In genomic region chr4:123786955-123787354, GRCh38 we compare ENCODE assay signal across 14 cellular contexts.
DNase-seq lines count a peak whose midpoint lies in the region; ATAC-seq, FAIRE-seq and TF ChIP-seq lines count a peak whose summit lies in the region.
"Had no signal": no experiment of that assay in that cellular context is flagged by ENCODE, and none has a peak within 500 bp of the region (broad histone marks: within the 10 kb centered on the region; RNA-seq: fewer than 3 reads in every experiment).

No MANE protein-coding gene starts in this region.

- H3K9ac ChIP-seq in GM12878 (ENCODE audit: control insufficient read depth, insufficient read depth, low read length): no peak overlapping the region
- no peak overlapping the region for H3K9ac ChIP-seq in endodermal cell (ENCODE audit: extremely low read depth, low read length, poor library complexity, severe bottlenecking)

- TF ChIP-seq POLR2A in GM12878 (IDR thresholded peaks at IDR 0.05; ENCODE audit: low read depth, low read length): no peak
- TF ChIP-seq POLR2A in gastrocnemius medialis (IDR thresholded peaks at IDR 0.05): no peak

- POLR2A ChIA-PET in GM12878 (lab: Charles Lee): no interaction called here

- TF ChIP-seq CTCF in GM12878 (IDR thresholded peaks at IDR 0.05 in 2 of 3, conservative IDR thresholded peaks at IDR 0.05 in 1 of 3; ENCODE audit: control insufficient read depth in 2 of 3, extremely low read depth in 1 of 3, insufficient read depth in 1 of 3, low read depth in 3 of 3, low read length in 3 of 3) (no peak), hepatocyte (IDR thresholded peaks at IDR 0.05; ENCODE audit: poor library complexity) (no peak), gastrocnemius medialis (IDR thresholded peaks at IDR 0.05 in 4 of 5, conservative IDR thresholded peaks at IDR 0.05 in 1 of 5) (no peak), endodermal cell (conservative IDR thresholded peaks at IDR 0.05) (no peak)

- no peak for FAIRE-seq in GM12878 (lab: Jason Lieb, UNC)

- peak; percentile 62 for ATAC-seq in GM19351 (IDR thresholded peaks at IDR 0.05; ENCODE audit: unreplicated experiment)
- ATAC-seq in GM12878: peak; percentile 28; the same call in 2 of the 3 replicates
- peak in 1 of 2 donors; percentile 4 for ATAC-seq in gastrocnemius medialis
- no peak for ATAC-seq in HG02610 (IDR thresholded peaks at IDR 0.05; ENCODE audit: unreplicated experiment)
- ATAC-seq in activated T-cell treated with anti-CD3 and anti-CD28 coated beads, Interleukin-2, amount 50 U/mL, for 4 hours: no peak
- ATAC-seq in HG02852 (IDR thresholded peaks at IDR 0.05; ENCODE audit: unreplicated experiment): no peak

- intact Hi-C loops in GM12878 (cut with micrococcal nuclease; ENCODE audit: unreplicated experiment): no loop called here
- intact Hi-C loops in gastrocnemius medialis (cut with DNase I; ENCODE audit: low total_unique reads): loop anchor here (2.0 to 5.0 kb wide), 2 partner anchors 30 to 240 kb away; no protein-coding TSS in a partner anchor

- H2AFZ ChIP-seq in GM12878 (ENCODE audit: control insufficient read depth, low read depth, low read length) (no peak overlapping the region), hepatocyte (no peak overlapping the region)

- no peaks in the 10 kb centered on the region for H3K36me3 Mint-ChIP-seq in activated T-cell treated with anti-CD3 and anti-CD28 coated beads, Interleukin-2, amount 50 U/mL, for 4 hours (ENCODE audit: insufficient read depth)
- H3K36me3 Mint-ChIP-seq in endodermal cell (ENCODE audit: low read depth): no peaks in the 10 kb centered on the region

- CTCF ChIA-PET in GM12878 (lab: Yijun Ruan, JAX): interaction anchor here (2.7 kb wide), 1 partner anchor 14 kb away, joined by 8 read pairs; no protein-coding TSS in a partner anchor

- no peaks in the 10 kb centered on the region for H3K9me3 ChIP-seq in GM12878 (replicated peaks; ENCODE audit: control insufficient read depth, insufficient read depth, low read length)
- no peaks in the 10 kb centered on the region for H3K9me3 ChIP-seq in hepatocyte (ENCODE audit: low read depth)
- no peaks in the 10 kb centered on the region for H3K9me3 ChIP-seq in gastrocnemius medialis
- H3K9me3 ChIP-seq in endodermal cell (ENCODE audit: control insufficient read depth, low read length): no peaks in the 10 kb centered on the region
- H3K9me3 ChIP-seq: spleen had no signal

- H4K20me1 ChIP-seq in GM12878 (ENCODE audit: control insufficient read depth, insufficient read depth) (no peaks in the 10 kb centered on the region), hepatocyte (ENCODE audit: insufficient read depth, poor library complexity, severe bottlenecking) (no peaks in the 10 kb centered on the region)

- no peaks in the 10 kb centered on the region for H3K27me3 Mint-ChIP-seq in activated T-cell treated with anti-CD3 and anti-CD28 coated beads, Interleukin-2, amount 50 U/mL, for 4 hours (ENCODE audit: low read depth)
- H3K27me3 Mint-ChIP-seq in endodermal cell (ENCODE audit: insufficient read depth): no peaks in the 10 kb centered on the region

- no peak for TF ChIP-seq RAD21 in GM12878 (IDR thresholded peaks at IDR 0.05; ENCODE audit: insufficient read depth, low read depth, low read length)

- no peaks in the 10 kb centered on the region for H3K79me2 ChIP-seq in GM12878 (ENCODE audit: control insufficient read depth, insufficient read depth, low read length)
- H3K79me2 ChIP-seq in hepatocyte: no peaks in the 10 kb centered on the region

- in situ Hi-C loops in GM12878 (cut with MboI): no loop called here
- in situ Hi-C loops in gastrocnemius medialis (cut with MboI; ENCODE audit: low sequenced_read_pairs in 4 of 4): no loop called here

- WGBS in GM12878 (ENCODE audit: insufficient coverage, insufficient replicate concordance, low lambda C conversion rate, missing lambda C conversion rate): 14% methylated on average over 3 of the region's 3 CpGs
- WGBS in hepatocyte (ENCODE audit: low lambda C conversion rate, missing lambda C conversion rate): 78% methylated on average over 3 of the region's 3 CpGs
- WGBS in endodermal cell (ENCODE audit: insufficient coverage in 1 of 2, insufficient read length in 1 of 2), 2 experiments: 92 to 94% methylated on average over 3 of the region's 3 CpGs

- H3K36me3 ChIP-seq in GM12878 (ENCODE audit: control insufficient read depth in 2 of 2, insufficient read depth in 2 of 2, low read length in 1 of 2) (no peaks in the 10 kb centered on the region), hepatocyte (replicated peaks; ENCODE audit: insufficient read depth, low read depth) (no peaks in the 10 kb centered on the region), gastrocnemius medialis (no peaks in the 10 kb centered on the region), endodermal cell (ENCODE audit: control insufficient read depth, insufficient read depth, low read length) (no peaks in the 10 kb centered on the region)
- H3K36me3 ChIP-seq: spleen had no signal

- H3K27ac ChIP-seq in GM12878 (ENCODE audit: control insufficient read depth, insufficient read depth): no peak overlapping the region
- peak overlapping the region; percentile 8 for H3K27ac ChIP-seq in hepatocyte
- peak overlapping the region; percentile 68 to 79 (median 72) for H3K27ac ChIP-seq in gastrocnemius medialis
- H3K27ac ChIP-seq in endodermal cell (ENCODE audit: low read depth, low read length): no peak overlapping the region
- H3K27ac ChIP-seq: C4-2B, spleen had no signal

- H3K4me2 ChIP-seq in GM12878 (ENCODE audit: control insufficient read depth, insufficient read depth) (no peak overlapping the region), hepatocyte (no peak overlapping the region)

- TF ChIP-seq EP300 in GM12878 (IDR thresholded peaks at IDR 0.05; ENCODE audit: borderline replicate concordance in 1 of 2, control insufficient read depth in 1 of 2, low read depth in 2 of 2, low read length in 2 of 2): no peak

- H3K4me3 Mint-ChIP-seq in activated T-cell treated with anti-CD3 and anti-CD28 coated beads, Interleukin-2, amount 50 U/mL, for 4 hours: no peak overlapping the region
- H3K4me3 Mint-ChIP-seq in endodermal cell: no peak overlapping the region

- SMC1A ChIA-PET in GM12878 (lab: Charles Lee; ENCODE audit: uncharacterized antibody, unreplicated experiment): interaction anchor here (0.8 to 0.9 kb wide), 2 partner anchors 14 to 49 kb away, joined by 3 read pairs; no protein-coding TSS in a partner anchor

- no peaks in the 10 kb centered on the region for H3K9me3 Mint-ChIP-seq in activated T-cell treated with anti-CD3 and anti-CD28 coated beads, Interleukin-2, amount 50 U/mL, for 4 hours
- no peaks in the 10 kb centered on the region for H3K9me3 Mint-ChIP-seq in endodermal cell

- H3K4me3 ChIP-seq in GM12878 (no peak overlapping the region), hepatocyte (no peak overlapping the region), gastrocnemius medialis (peak overlapping the region in 1 of 4 donors; percentile 12), endodermal cell (ENCODE audit: low read length) (no peak overlapping the region)
- H3K4me3 ChIP-seq: spleen had no signal

- no peaks in the 10 kb centered on the region for H3K9me2 ChIP-seq in hepatocyte (replicated peaks; ENCODE audit: insufficient read depth)

- H3K27ac Mint-ChIP-seq in endodermal cell: no peak overlapping the region

- no peaks in the 10 kb centered on the region for H3K4me1 Mint-ChIP-seq in activated T-cell treated with anti-CD3 and anti-CD28 coated beads, Interleukin-2, amount 50 U/mL, for 4 hours (ENCODE audit: low read depth)
- peaks cover 7% of the 10 kb centered on the region for H3K4me1 Mint-ChIP-seq in endodermal cell

- no peaks in the 10 kb centered on the region for H3K4me1 ChIP-seq in GM12878 (ENCODE audit: control insufficient read depth, insufficient read depth, low read length)
- no peaks in the 10 kb centered on the region for H3K4me1 ChIP-seq in hepatocyte (ENCODE audit: insufficient read depth)
- peaks cover 18 to 35% of the 10 kb centered on the region in 2 donors for H3K4me1 ChIP-seq in gastrocnemius medialis
- H3K4me1 ChIP-seq in endodermal cell (ENCODE audit: control insufficient read depth, insufficient read depth, low read length): no peaks in the 10 kb centered on the region
- H3K4me1 ChIP-seq: spleen had no signal

- BruUV-seq in GM12878 (replicated peaks; lab: Mats Ljungman, UMichigan): no TSS peak

- H3K27me3 ChIP-seq in GM12878 (replicated peaks in 1 of 2; ENCODE audit: control insufficient read depth in 2 of 2, insufficient read depth in 2 of 2, low read length in 1 of 2): no peaks in the 10 kb centered on the region
- no peaks in the 10 kb centered on the region for H3K27me3 ChIP-seq in hepatocyte
- no peaks in the 10 kb centered on the region for H3K27me3 ChIP-seq in gastrocnemius medialis
- H3K27me3 ChIP-seq in endodermal cell (ENCODE audit: control insufficient read depth, insufficient read depth, low read length, poor library complexity, severe bottlenecking): no peaks in the 10 kb centered on the region
- H3K27me3 ChIP-seq: spleen had no signal

- DNase-seq in GM12878 (ENCODE audit: low read depth, low spot score): no peak
- DNase-seq in hepatocyte (ENCODE audit: low spot score): peak; percentile 10
- DNase-seq in gastrocnemius medialis: no peak
- no peak for DNase-seq in activated T-cell treated with anti-CD3 and anti-CD28 coated beads, Interleukin-2, amount 50 U/mL, for 4 hours
- DNase-seq in endodermal cell: no peak
- DNase-seq: activated CD4-positive, alpha-beta T cell treated with anti-CD3 and anti-CD28 coated beads for 1 hour; activated naive CD4-positive, alpha-beta T cell treated with Interleukin-2 at 50 U/mL for 16 hours; islet precursor cell; NCI-H2171; spleen had no signal

- RAD21 ChIA-PET in GM12878 (lab: Charles Lee; ENCODE audit: unreplicated experiment): no interaction called here

Comparison
In these comparisons a context has a peak if more than half of its experiments do, and no peak if none do; other contexts are left out.
1. ATAC-seq: peak in GM19351 (single experiment) and GM12878 (single experiment); none in HG02610 (single experiment), activated T-cell treated with anti-CD3 and anti-CD28 coated beads, Interleukin-2, amount 50 U/mL, for 4 hours (0 of 2) and HG02852 (single experiment).
2. H3K27ac ChIP-seq: peak in hepatocyte (single experiment) and gastrocnemius medialis (4 of 4); none in GM12878 (single experiment) and endodermal cell (single experiment).